ENCODE assay signal across 30 cellular contexts in the genomic region with DNA sequence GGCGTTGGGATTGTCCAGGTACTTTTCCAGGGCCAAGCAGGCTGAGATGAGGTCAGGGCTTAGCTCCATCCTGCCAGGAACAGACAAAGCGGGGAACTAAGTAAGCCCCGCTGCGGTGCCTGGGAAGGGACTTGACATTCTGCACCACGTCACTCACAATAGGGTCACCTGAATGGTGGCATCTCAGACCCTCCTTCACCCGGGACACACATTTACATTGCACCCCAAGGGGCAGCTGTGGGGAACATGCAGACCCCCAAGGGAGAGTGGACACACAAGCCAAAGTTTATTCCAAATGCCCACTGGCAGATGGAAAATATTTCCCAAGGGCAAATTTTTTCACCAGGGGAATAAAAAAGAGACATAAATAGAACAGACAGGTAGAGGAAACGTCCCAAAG.
"Had no signal": no experiment of that assay in that cellular context is flagged by ENCODE, and none has a peak within 500 bp of the region (broad histone marks: within the 10 kb centered on the region; RNA-seq: fewer than 3 reads in every experiment).

No MANE protein-coding gene starts in this region.

- H3K9me3 ChIP-seq: mucosa of descending colon, ovary, psoas muscle, spleen, testis, tibial nerve, upper lobe of left lung had no signal

- H2AFZ ChIP-seq: neural progenitor cell had no signal

- H3K4me2 ChIP-seq: neural progenitor cell had no signal

- H3K36me3 ChIP-seq: neural progenitor cell, ovary had no signal

- DNase-seq: dermis blood vessel endothelial cell; effector memory CD8-positive, alpha-beta T cell; foreskin fibroblast; glutamatergic neuron; mesenchymal stem cell; mucosa of descending colon; naive B cell; nucleus accumbens; ovary; posterior cingulate gyrus; psoas muscle; right cardiac atrium; spleen; stimulated activated CD4-positive, alpha-beta T cell treated with anti-CD3 and anti-CD28 coated beads, Interleukin-4, amount 100 ng/mL, for 4 hours; stimulated activated naive CD8-positive, alpha-beta T cell treated with anti-CD3 and anti-CD28 coated beads, Interleukin-15, Interleukin-2, amounts not matched to agents 100 U/mL and 50 U/mL, for 24 hours; substantia nigra; testis had no signal

- H3K4me3 Mint-ChIP-seq: effector memory CD8-positive, alpha-beta T cell; mesothelial cell of epicardium; naive B cell; nephron; neural progenitor cell; stimulated activated memory B cell treated with anti-CD40 and anti-IgM and Interleukin-4, amounts not matched to agents 10 μg/mL and 1 μg/mL and 100 μg/mL, for 72 hours had no signal

- H3K9ac ChIP-seq: neural progenitor cell had no signal

- H3K4me3 ChIP-seq: coronary artery, lung, mucosa of descending colon, neural progenitor cell, ovary, psoas muscle, skin epidermis, spleen, testis, tibial nerve, upper lobe of left lung had no signal

- ATAC-seq: effector memory CD8-positive, alpha-beta T cell; left lobe of liver; mucosa of descending colon; psoas muscle; right cardiac atrium; stimulated activated memory B cell treated with anti-CD40 and anti-IgM and Interleukin-4, amounts not matched to agents 10 μg/mL and 1 μg/mL and 100 μg/mL, for 72 hours; stimulated activated naive CD8-positive, alpha-beta T cell treated with anti-CD3 and anti-CD28 coated beads, Interleukin-15, Interleukin-2, amounts not matched to agents 100 U/mL and 50 U/mL, for 24 hours had no signal

- FAIRE-seq: endometrium, keratinocyte, urothelium cell line had no signal

- H3K27ac ChIP-seq: neural progenitor cell, ovary, psoas muscle, skin epidermis, spleen, testis, tibial nerve, upper lobe of left lung had no signal

- H3K4me1 ChIP-seq: neural progenitor cell had no signal

- H3K9me3 Mint-ChIP-seq: effector memory CD8-positive, alpha-beta T cell; mesothelial cell of epicardium; naive B cell; nephron; neural progenitor cell; stimulated activated memory B cell treated with anti-CD40 and anti-IgM and Interleukin-4, amounts not matched to agents 10 μg/mL and 1 μg/mL and 100 μg/mL, for 72 hours had no signal

- H3K4me1 Mint-ChIP-seq: mesothelial cell of epicardium, nephron, neural progenitor cell had no signal

- H3K36me3 Mint-ChIP-seq: naive B cell; stimulated activated memory B cell treated with anti-CD40 and anti-IgM and Interleukin-4, amounts not matched to agents 10 μg/mL and 1 μg/mL and 100 μg/mL, for 72 hours had no signal

- H3K27ac Mint-ChIP-seq: effector memory CD8-positive, alpha-beta T cell; mesothelial cell of epicardium; nephron; neural progenitor cell; stimulated activated memory B cell treated with anti-CD40 and anti-IgM and Interleukin-4, amounts not matched to agents 10 μg/mL and 1 μg/mL and 100 μg/mL, for 72 hours had no signal

- H3K27me3 ChIP-seq: neural progenitor cell, ovary, testis, tibial nerve, upper lobe of left lung had no signal
